In the genomic region with DNA sequence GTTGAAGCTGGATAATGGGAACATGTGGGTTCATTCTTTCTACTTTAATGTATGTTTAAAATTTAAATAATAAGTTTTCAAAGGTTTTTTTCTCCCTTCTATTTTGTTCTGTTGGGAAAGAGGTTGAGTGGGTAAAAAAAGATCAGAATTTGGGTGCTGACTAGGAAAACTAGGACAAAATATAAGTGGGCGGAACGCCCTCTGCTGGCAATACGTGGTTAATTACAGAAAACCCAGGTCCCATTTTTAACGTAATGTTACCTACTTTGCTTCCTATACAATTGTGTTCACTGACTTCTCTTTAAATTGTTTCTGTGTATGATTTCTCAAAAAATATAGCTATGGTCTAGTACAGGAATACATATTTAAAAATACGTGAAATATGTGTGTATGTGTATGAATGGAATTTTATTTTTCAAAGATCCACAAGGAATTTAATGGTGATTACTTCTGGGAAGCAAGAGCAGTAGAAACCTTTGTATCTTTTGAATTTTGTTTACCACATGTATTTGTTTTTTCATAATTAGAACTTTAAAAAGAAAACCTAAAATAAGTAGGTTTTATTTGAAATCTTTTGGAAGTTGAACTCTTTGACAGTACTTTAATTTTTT, we compare ENCODE assay signal across 8 cellular contexts. TPM values are rescaled to one million over a fixed set of nuclear protein-coding genes. Genes with fewer than 3 reads are reported as not detected.
DNase-seq lines count a peak whose midpoint lies in the region; ATAC-seq and TF ChIP-seq lines count a peak whose summit lies in the region.

No MANE protein-coding gene starts in this region.

- H3K4me3 ChIP-seq in IMR-90 (ENCODE audit: insufficient read depth, low read depth, low read length) (no peak overlapping the region), hepatocyte (no peak overlapping the region), smooth muscle cell (no peak overlapping the region)

- no peak overlapping the region for H4K5ac ChIP-seq in IMR-90 (ENCODE audit: low read depth, low read length)

- TF ChIP-seq POLR2A in IMR-90 (IDR thresholded peaks at IDR 0.05; ENCODE audit: low read depth, low read length) = no peak

- H3K23ac ChIP-seq in IMR-90 (ENCODE audit: low read depth, low read length) = no peak overlapping the region

- H3K4me2 ChIP-seq in IMR-90 (ENCODE audit: low read depth, low read length) = no peak overlapping the region
- no peak overlapping the region for H3K4me2 ChIP-seq in hepatocyte
- no peak overlapping the region for H3K4me2 ChIP-seq in smooth muscle cell

- H2BK5ac ChIP-seq in IMR-90 (ENCODE audit: low read depth, low read length, poor library complexity, severe bottlenecking) = no peak overlapping the region

- H3K36me3 ChIP-seq in IMR-90 (ENCODE audit: control insufficient read depth, insufficient read depth, low read length) = peaks cover 21% of the 10 kb centered on the region
- H3K36me3 ChIP-seq in hepatocyte (replicated peaks; ENCODE audit: insufficient read depth, low read depth) = no peaks in the 10 kb centered on the region
- peaks cover 20% of the 10 kb centered on the region for H3K36me3 ChIP-seq in smooth muscle cell (ENCODE audit: low read depth)

- H3K14ac ChIP-seq in IMR-90 (replicated peaks; ENCODE audit: low read depth, low read length) = no peak overlapping the region

- TF ChIP-seq CTCF in IMR-90 (conservative IDR thresholded peaks at IDR 0.05; ENCODE audit: low read depth, low read length) = peak; percentile 76
- peak; percentile 73 for TF ChIP-seq CTCF in hepatocyte (IDR thresholded peaks at IDR 0.05; ENCODE audit: poor library complexity)
- peak; percentile 87 for TF ChIP-seq CTCF in smooth muscle cell (IDR thresholded peaks at IDR 0.05; ENCODE audit: borderline replicate concordance, insufficient read depth, poor library complexity, severe bottlenecking)

- intact Hi-C loops in IMR-90 (cut with micrococcal nuclease) = loop anchor here (1.0 to 5.0 kb wide), 2 partner anchors 47 to 63 kb away; partner anchors contain the start of genes NUDT13 and P4HA1

- H3K9me3 ChIP-seq in IMR-90 (ENCODE audit: control insufficient read depth, insufficient read depth, low read length) = no peaks in the 10 kb centered on the region
- no peaks in the 10 kb centered on the region for H3K9me3 ChIP-seq in hepatocyte (ENCODE audit: low read depth)
- H3K9me3 ChIP-seq in smooth muscle cell (replicated peaks; ENCODE audit: low read depth) = no peaks in the 10 kb centered on the region

- DNase-seq in DMS53 (lab: John Stamatoyannopoulos, UW) = peak; percentile 71
- DNase-seq in IMR-90 = peak; percentile 55
- peak; percentile 12 to 50 (median 35) for DNase-seq in T-helper 1 cell
- peak; percentile 40 for DNase-seq in amniotic epithelial cell (ENCODE audit: low read depth)
- DNase-seq in hepatocyte (ENCODE audit: low spot score) = peak; percentile 73
- no peak for DNase-seq in smooth muscle cell (lab: John Stamatoyannopoulos, UW; ENCODE audit: unreplicated experiment)

- H4K91ac ChIP-seq in IMR-90 (ENCODE audit: insufficient read depth, low read depth, low read length) = no peak overlapping the region

- no peaks in the 10 kb centered on the region for H3K9me2 ChIP-seq in hepatocyte (replicated peaks; ENCODE audit: insufficient read depth)

- H4K8ac ChIP-seq in IMR-90 (ENCODE audit: low read depth in 2 of 2, low read length in 2 of 2) = no peak overlapping the region

- no peak overlapping the region for H2AFZ ChIP-seq in IMR-90 (replicated peaks; ENCODE audit: low read length, poor library complexity)
- no peak overlapping the region for H2AFZ ChIP-seq in hepatocyte
- no peak overlapping the region for H2AFZ ChIP-seq in smooth muscle cell (ENCODE audit: low read depth)

- no peaks in the 10 kb centered on the region for H3F3A ChIP-seq in smooth muscle cell (ENCODE audit: low read depth)

- H3K27ac ChIP-seq in IMR-90 (ENCODE audit: insufficient read depth, low read length) (no peak overlapping the region), hepatocyte (no peak overlapping the region), smooth muscle cell (ENCODE audit: low read depth) (no peak overlapping the region)

- dilution Hi-C loops in IMR-90 (cut with HindIII; ENCODE audit: low sequenced_read_pairs, unreplicated experiment) = no loop called here

- H2BK20ac ChIP-seq in IMR-90 (ENCODE audit: low read depth, low read length) = no peak overlapping the region

- peaks cover 10% of the 10 kb centered on the region; the same call in 1 of the 2 replicates for H4K20me1 ChIP-seq in IMR-90 (ENCODE audit: insufficient read depth, low read length)
- H4K20me1 ChIP-seq in hepatocyte (ENCODE audit: insufficient read depth, poor library complexity, severe bottlenecking) = peaks cover 6% of the 10 kb centered on the region
- peaks cover 40% of the 10 kb centered on the region for H4K20me1 ChIP-seq in smooth muscle cell (ENCODE audit: low read depth)

- H2BK120ac ChIP-seq in IMR-90 (ENCODE audit: low read depth, low read length) = no peak overlapping the region

- no TSS peak for BruUV-seq in IMR-90 (replicated peaks; lab: Mats Ljungman, UMichigan)

- peaks cover 55% of the 10 kb centered on the region for H3K79me2 ChIP-seq in hepatocyte
- peaks cover 64% of the 10 kb centered on the region for H3K79me2 ChIP-seq in smooth muscle cell (ENCODE audit: low read depth)

- H2BK15ac ChIP-seq in IMR-90 (ENCODE audit: low read depth, low read length) = no peak overlapping the region

- CTCF ChIA-PET in IMR-90 (lab: Yijun Ruan, JAX) = interaction anchor here (0.6 to 1.5 kb wide), 6 partner anchors 9 to 272 kb away, joined by 3 to 11 read pairs (median 3); partner anchors contain the start of genes ECD, FAM149B1 and NUDT13

- ATAC-seq in IMR-90 (ENCODE audit: low read depth) (peak; percentile 80), HG03280 (IDR thresholded peaks at IDR 0.05; ENCODE audit: unreplicated experiment) (no peak), GM19035 (IDR thresholded peaks at IDR 0.05; ENCODE audit: unreplicated experiment) (no peak)

- H3K79me1 ChIP-seq in IMR-90 (ENCODE audit: low read depth in 1 of 2, low read length in 2 of 2) = peaks cover 18 to 25% of the 10 kb centered on the region in 2 experiments

- in situ Hi-C loops in IMR-90 (cut with MboI; ENCODE audit: low sequenced_read_pairs) = no loop called here

- peak; percentile 63 for TF ChIP-seq RAD21 in IMR-90 (IDR thresholded peaks at IDR 0.05; ENCODE audit: low read length)

- no peak overlapping the region for H2AK5ac ChIP-seq in IMR-90 (ENCODE audit: low read depth, low read length)

- H3K18ac ChIP-seq in IMR-90 (ENCODE audit: low read depth, low read length) = no peak overlapping the region

- H3K4me1 ChIP-seq in IMR-90 (ENCODE audit: control insufficient read depth, insufficient read depth, low read length) (no peaks in the 10 kb centered on the region), hepatocyte (ENCODE audit: insufficient read depth) (no peaks in the 10 kb centered on the region), smooth muscle cell (ENCODE audit: low read depth) (no peaks in the 10 kb centered on the region)

- H3K9ac ChIP-seq in IMR-90 (ENCODE audit: low read depth, low read length) (no peak overlapping the region), smooth muscle cell (ENCODE audit: low read depth) (no peak overlapping the region)

- H2AK9ac ChIP-seq in IMR-90 (replicated peaks; ENCODE audit: low read depth, low read length, poor library complexity) = no peak overlapping the region

- H3K9me1 ChIP-seq in IMR-90 (ENCODE audit: insufficient read depth, low read length) = no peaks in the 10 kb centered on the region

- POLR2A ChIA-PET in IMR-90 (lab: Charles Lee; ENCODE audit: unreplicated experiment) = no interaction called here

- H3K4ac ChIP-seq in IMR-90 (ENCODE audit: low read depth, low read length) = no peak overlapping the region

- H3K27me3 ChIP-seq in IMR-90 (ENCODE audit: control insufficient read depth, insufficient read depth, low read length) (no peaks in the 10 kb centered on the region), hepatocyte (no peaks in the 10 kb centered on the region), smooth muscle cell (ENCODE audit: low read depth) (no peaks in the 10 kb centered on the region)

- no peak overlapping the region for H3K56ac ChIP-seq in IMR-90 (ENCODE audit: extremely low read depth, insufficient read depth, low read length)

- WGBS in IMR-90 (ENCODE audit: extremely low coverage in 2 of 2, insufficient read length in 1 of 2), 2 experiments = no CpG with 5 or more reads among the region's 5 CpGs
- WGBS in hepatocyte (ENCODE audit: low lambda C conversion rate, missing lambda C conversion rate) = 7% methylated on average over 5 of the region's 5 CpGs
- 12% methylated on average over 5 of the region's 5 CpGs for WGBS in smooth muscle cell (ENCODE audit: low lambda C conversion rate)

TF ChIP-seq in IMR-90, 13 proteins besides CTCF, POLR2A, EP300 and RAD21:
- TF ChIP-seq SMC3 (IDR thresholded peaks at IDR 0.05; ENCODE audit: low read depth, low read length) = peak; percentile 54
- TF ChIP-seq RCOR1 (IDR thresholded peaks at IDR 0.05; ENCODE audit: insufficient replicate concordance, low read length) = no peak

RNA-seq across cellular contexts. Expression of gene ECD, which starts 8.7 kb away (rescaled TPM):
- total RNA-seq in IMR-90 (2012; rRNA removed) (32.8 and 36.9 TPM in 2 replicates), hepatocyte (30.1 and 30.5 TPM in 2 replicates), smooth muscle cell (34.0 and 38.2 TPM in 2 replicates)
- polyA plus RNA-seq in IMR-90 (2012; rRNA removed) (19.3 and 22.1 TPM in 2 replicates), hepatocyte (26.9 and 31.0 TPM in 2 replicates), smooth muscle cell (28.1 and 36.4 TPM in 2 replicates)
- 7.3 and 7.6 TPM in 2 replicates for polyA plus RNA-seq in IMR-90 (2012; cell fraction: cytosol; rRNA removed)
- 5.6 and 21.2 TPM in 2 replicates for polyA plus RNA-seq in IMR-90 (2012; cell fraction: nucleus; rRNA removed; ENCODE audit: low replicate concordance)

RNA-seq across cellular contexts. Expression of gene FAM149B1, which starts 8.8 kb away (rescaled TPM):
- 22.8 and 28.3 TPM in 2 replicates for total RNA-seq in IMR-90 (2012; rRNA removed)
- polyA plus RNA-seq in IMR-90 (2012; rRNA removed) = 18.2 and 21.7 TPM in 2 replicates
- polyA plus RNA-seq in IMR-90 (2012; cell fraction: cytosol; rRNA removed) = 7.8 and 13.5 TPM in 2 replicates
- polyA plus RNA-seq in IMR-90 (2012; cell fraction: nucleus; rRNA removed; ENCODE audit: low replicate concordance) = 18.6 and 45.4 TPM in 2 replicates
- total RNA-seq in hepatocyte = 20.6 and 22.7 TPM in 2 replicates
- polyA plus RNA-seq in hepatocyte = 9.8 and 10.3 TPM in 2 replicates
- total RNA-seq in smooth muscle cell = 29.0 and 33.6 TPM in 2 replicates
- 10.5 and 11.9 TPM in 2 replicates for polyA plus RNA-seq in smooth muscle cell

RNA-seq across cellular contexts. Expression of gene NUDT13, which starts 48.9 kb away (rescaled TPM):
- 0.90 and 1.1 TPM in 2 replicates for total RNA-seq in IMR-90 (2012; rRNA removed)
- polyA plus RNA-seq in IMR-90 (2012; rRNA removed) = 1.3 and 1.7 TPM in 2 replicates
- polyA plus RNA-seq in IMR-90 (2012; cell fraction: cytosol; rRNA removed) = 0.35 and 0.52 TPM in 2 replicates
- polyA plus RNA-seq in IMR-90 (2012; cell fraction: nucleus; rRNA removed; ENCODE audit: low replicate concordance) = 0.97 and 5.1 TPM in 2 replicates
- 3.4 and 3.9 TPM in 2 replicates for total RNA-seq in hepatocyte
- polyA plus RNA-seq in hepatocyte = 1.9 and 2.1 TPM in 2 replicates
- 0.36 and 1.4 TPM in 2 replicates for total RNA-seq in smooth muscle cell
- 1.7 and 1.9 TPM in 2 replicates for polyA plus RNA-seq in smooth muscle cell
